Comparison of ENCODE assay signal across 18 cellular contexts in the genomic region with DNA sequence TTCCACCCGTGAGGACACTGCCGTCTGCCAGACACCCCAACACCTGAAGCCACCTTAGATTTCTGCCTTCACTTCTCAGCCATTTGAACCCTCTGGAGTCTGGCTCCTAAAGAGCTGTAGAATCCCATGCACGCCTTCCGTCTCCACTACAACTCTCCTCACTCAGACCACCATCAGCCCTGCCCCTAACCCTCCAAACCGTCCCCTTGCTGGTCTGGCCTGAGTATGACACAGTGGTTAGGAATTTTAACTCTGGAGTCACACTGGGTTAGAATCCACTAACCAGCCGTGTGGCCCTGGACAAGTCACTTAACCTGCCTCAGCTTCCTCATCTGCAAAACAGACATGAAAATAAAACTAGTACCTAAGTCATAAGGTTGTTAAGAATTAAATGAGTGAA. TPM values are rescaled to one million over a fixed set of nuclear protein-coding genes. Genes with fewer than 3 reads are reported as not detected.
DNase-seq lines count a peak whose midpoint lies in the region; ATAC-seq, FAIRE-seq and TF ChIP-seq lines count a peak whose summit lies in the region.
"Had no signal": no experiment of that assay in that cellular context is flagged by ENCODE, and none has a peak within 500 bp of the region (broad histone marks: within the 10 kb centered on the region; RNA-seq: fewer than 3 reads in every experiment).

No MANE protein-coding gene starts in this region.

- H3K23me2 ChIP-seq in H1 (ENCODE audit: low read depth, low read length) = peaks cover 4% of the 10 kb centered on the region; the same call in 1 of the 2 replicates

- no peak overlapping the region for H2BK12ac ChIP-seq in H1 (ENCODE audit: low read depth, low read length)

- no peaks in the 10 kb centered on the region for H3K9me2 ChIP-seq in neural cell (ENCODE audit: insufficient read depth, low read length)

- no peak overlapping the region for H4K91ac ChIP-seq in H1 (replicated peaks; ENCODE audit: insufficient read length, low read length)

- 80% methylated on average over 6 of the region's 6 CpGs; no CpG with 5 or more reads in 1 of the 2 experiments for WGBS in H1 (ENCODE audit: extremely low coverage in 1 of 2, insufficient coverage in 1 of 2, insufficient read length in 1 of 2, insufficient replicate concordance in 2 of 2, low coverage in 1 of 2, low lambda C conversion rate in 2 of 2, missing lambda C conversion rate in 1 of 2), 2 experiments

- peaks cover 0 to 1% of the 10 kb centered on the region in 2 donors for H3K27me3 Mint-ChIP-seq in CD4-positive, alpha-beta memory T cell
- H3K27me3 Mint-ChIP-seq in osteocyte (ENCODE audit: unreplicated experiment) = no peaks in the 10 kb centered on the region

- H3K79me2 ChIP-seq in H1 (ENCODE audit: control insufficient read depth in 1 of 2, insufficient read depth in 2 of 2, low read length in 2 of 2) (no peaks in the 10 kb centered on the region), neural cell (replicated peaks; ENCODE audit: insufficient read depth, low read length) (peaks cover 58% of the 10 kb centered on the region)

- H3K4me1 Mint-ChIP-seq in CD4-positive, alpha-beta memory T cell = peaks cover 8 to 48% (median 23%) of the 10 kb centered on the region in 4 donors
- H3K4me1 Mint-ChIP-seq in osteocyte (ENCODE audit: unreplicated experiment) = peaks cover 37% of the 10 kb centered on the region

- H2BK5ac ChIP-seq in H1 (ENCODE audit: low read depth, low read length) = no peak overlapping the region

- peak overlapping the region; percentile 89 to 96 (median 92) for H3K27ac Mint-ChIP-seq in CD4-positive, alpha-beta memory T cell
- no peak overlapping the region for H3K27ac Mint-ChIP-seq in osteocyte (ENCODE audit: unreplicated experiment)
- H3K27ac Mint-ChIP-seq: dendritic cell treated with granulocyte-macrophage colony-stimulating factor and Interleukin-4, amounts not matched to agents 40 ng/mL and 50 ng/mL, for 4 days had no signal

- no peak overlapping the region for H2BK20ac ChIP-seq in H1 (ENCODE audit: low read length)

- peaks cover 4% of the 10 kb centered on the region for H3F3A ChIP-seq in neural cell (ENCODE audit: insufficient read depth, low read length, poor library complexity, severe bottlenecking)

- H3K79me1 ChIP-seq in H1 (ENCODE audit: low read depth, low read length) = no peaks in the 10 kb centered on the region; the same call in 1 of the 2 replicates

- peak overlapping the region; percentile 65; the same call in 1 of the 2 replicates for H2BK15ac ChIP-seq in H1 (ENCODE audit: low read length)

- no peaks in the 10 kb centered on the region for H3K27me3 ChIP-seq in CD4-positive, alpha-beta memory T cell (ENCODE audit: insufficient read depth, low read length)
- H3K27me3 ChIP-seq in H1 (replicated peaks in 1 of 4; ENCODE audit: control insufficient read depth in 3 of 4, extremely low read depth in 1 of 4, insufficient read depth in 3 of 4, low read length in 3 of 4) (peaks cover 0 to 4% (median under 1%) of the 10 kb centered on the region in 4 experiments; a peak in 2 of 7 replicates), neural cell (ENCODE audit: insufficient read depth, low read depth, low read length) (no peaks in the 10 kb centered on the region)
- H3K27me3 ChIP-seq: esophagus muscularis mucosa, ovary had no signal

- TF ChIP-seq POLR2A in H1 (IDR thresholded peaks at IDR 0.05; ENCODE audit: control extremely low read depth in 1 of 2, low read depth in 2 of 2, low read length in 2 of 2) = no peak

- H3K27ac ChIP-seq in CD4-positive, alpha-beta memory T cell (ENCODE audit: low read depth, low read length) = no peak overlapping the region
- H3K27ac ChIP-seq in H1 (ENCODE audit: low read depth, low read length) = no peak overlapping the region
- H3K27ac ChIP-seq in neural cell (ENCODE audit: low read length) = peak overlapping the region; percentile 98
- H3K27ac ChIP-seq: C4-2B, esophagus muscularis mucosa, ovary, thoracic aorta had no signal

- peaks cover under 1% of the 10 kb centered on the region for H3K36me3 ChIP-seq in CD4-positive, alpha-beta memory T cell (ENCODE audit: insufficient read depth, low read length)
- H3K36me3 ChIP-seq in H1 (ENCODE audit: control insufficient read depth in 2 of 4, insufficient read depth in 4 of 4, low read length in 3 of 4) (peaks cover 0 to 5% (median 1%) of the 10 kb centered on the region in 4 experiments; a peak in 2 of 8 replicates), neural cell (ENCODE audit: insufficient read depth, low read length) (no peaks in the 10 kb centered on the region)
- H3K36me3 ChIP-seq: ovary had no signal

- no peak for TF ChIP-seq RAD21 in H1 (IDR thresholded peaks at IDR 0.05 in 1 of 2, conservative IDR thresholded peaks at IDR 0.05 in 1 of 2; ENCODE audit: low read depth in 2 of 2, low read length in 2 of 2)
- no peak for TF ChIP-seq RAD21 in neural cell (conservative IDR thresholded peaks at IDR 0.05)

- no peak for TF ChIP-seq EP300 in H1 (IDR thresholded peaks at IDR 0.05; ENCODE audit: borderline replicate concordance in 1 of 2, low read depth in 2 of 2, low read length in 2 of 2)
- no peak for TF ChIP-seq EP300 in neural cell (conservative IDR thresholded peaks at IDR 0.05; ENCODE audit: poor library complexity, severe bottlenecking)

- peaks cover 28% of the 10 kb centered on the region for H3K4me1 ChIP-seq in CD4-positive, alpha-beta memory T cell (ENCODE audit: insufficient read depth, low read length)
- H3K4me1 ChIP-seq in H1 (replicated peaks in 1 of 4; ENCODE audit: control insufficient read depth in 3 of 4, insufficient read depth in 4 of 4, low read length in 3 of 4) = peaks cover 0 to 17% (median 13%) of the 10 kb centered on the region in 4 experiments; a peak in 5 of 7 replicates

- peaks cover 9 to 23% of the 10 kb centered on the region in 2 experiments for H4K20me1 ChIP-seq in H1 (replicated peaks in 1 of 2; ENCODE audit: control insufficient read depth in 1 of 2, insufficient read depth in 2 of 2, low read length in 2 of 2)
- peaks cover 8% of the 10 kb centered on the region for H4K20me1 ChIP-seq in neural cell (ENCODE audit: insufficient read depth)

- CTCF ChIA-PET in CD4-positive, alpha-beta memory T cell (lab: Charles Lee; ENCODE audit: partially characterized antibody) = interaction anchor here (1.0 to 4.7 kb wide), 3 partner anchors 9 to 59 kb away, joined by 3 to 42 read pairs (median 15); no protein-coding TSS in a partner anchor
- CTCF ChIA-PET in H1 (lab: Charles Lee; ENCODE audit: partially characterized antibody) = interaction anchor here (1.0 to 5.2 kb wide), 12 partner anchors 10 to 135 kb away, joined by 3 to 48 read pairs (median 6); a partner anchor contains a TSS

- FAIRE-seq in H1 (lab: Jason Lieb, UNC) = no peak
- FAIRE-seq: islet of Langerhans had no signal

- no peak for DNase-seq in CD4-positive, alpha-beta memory T cell
- DNase-seq in HCEC 1CT = peak; percentile 5
- DNase-seq in H1 (ENCODE audit: low read depth in 1 of 2, low spot score in 2 of 2) = no peak
- no peak for DNase-seq in osteocyte (ENCODE audit: extremely low spot score, unreplicated experiment)
- DNase-seq in AG08395 (ENCODE audit: low spot score) = no peak
- DNase-seq: activated CD8-positive, alpha-beta memory T cell treated with anti-CD3 and anti-CD28 coated beads for 24 hours; DND-41; KBM-7; NCI-H2107; stimulated activated CD4-positive, alpha-beta T cell treated with anti-CD3 and anti-CD28 coated beads, Interleukin-4, amount 100 ng/mL, for 4 hours had no signal

- H2AK5ac ChIP-seq in H1 (ENCODE audit: low read depth, low read length) = no peak overlapping the region

- H4K8ac ChIP-seq in H1 (ENCODE audit: extremely low read depth, insufficient read depth, low read length) = no peak overlapping the region

- H3K14ac ChIP-seq in H1 (ENCODE audit: insufficient read length) = no peak overlapping the region

- H3K36me3 Mint-ChIP-seq in CD4-positive, alpha-beta memory T cell = peaks cover 0 to 7% of the 10 kb centered on the region in 2 donors
- H3K36me3 Mint-ChIP-seq in osteocyte (ENCODE audit: unreplicated experiment) = no peaks in the 10 kb centered on the region

- H4K5ac ChIP-seq in H1 (ENCODE audit: insufficient read length, low read depth, low read length) = no peak overlapping the region

- ATAC-seq in HG02981 (IDR thresholded peaks at IDR 0.05; ENCODE audit: unreplicated experiment) = no peak

- no peak overlapping the region for H3K18ac ChIP-seq in H1 (ENCODE audit: extremely low read depth, low read length)

- no peaks in the 10 kb centered on the region for H3K9me3 Mint-ChIP-seq in CD4-positive, alpha-beta memory T cell
- H3K9me3 Mint-ChIP-seq in osteocyte (ENCODE audit: unreplicated experiment) = no peaks in the 10 kb centered on the region
- H3K9me3 Mint-ChIP-seq: dendritic cell treated with granulocyte-macrophage colony-stimulating factor and Interleukin-4, amounts not matched to agents 40 ng/mL and 50 ng/mL, for 4 days had no signal

- no peaks in the 10 kb centered on the region for H3K9me3 ChIP-seq in CD4-positive, alpha-beta memory T cell (ENCODE audit: control insufficient read depth in 1 of 2, low read length in 2 of 2)
- H3K9me3 ChIP-seq in H1 (ENCODE audit: insufficient read depth in 2 of 2, low read depth in 1 of 2, low read length in 1 of 2) (no peaks in the 10 kb centered on the region), neural cell (ENCODE audit: low read length) (no peaks in the 10 kb centered on the region)
- H3K9me3 ChIP-seq: esophagus muscularis mucosa, ovary, thoracic aorta had no signal

- no peak overlapping the region for H3K56ac ChIP-seq in H1 (replicated peaks; ENCODE audit: insufficient read length, low read depth, low read length)

- intact Hi-C loops in CD4-positive, alpha-beta memory T cell (cut with micrococcal nuclease) = no loop called here

- H3K4me3 Mint-ChIP-seq in CD4-positive, alpha-beta memory T cell = peak overlapping the region in 3 of 8 donors; percentile 29 to 65 (median 49)
- no peak overlapping the region for H3K4me3 Mint-ChIP-seq in osteocyte (ENCODE audit: unreplicated experiment)
- H3K4me3 Mint-ChIP-seq: dendritic cell treated with granulocyte-macrophage colony-stimulating factor and Interleukin-4, amounts not matched to agents 40 ng/mL and 50 ng/mL, for 4 days had no signal

- H3K4me2 ChIP-seq in H1 (ENCODE audit: insufficient read depth in 1 of 2, low read depth in 2 of 2, low read length in 2 of 2) (no peak overlapping the region), neural cell (ENCODE audit: low read length) (no peak overlapping the region)

- no peak overlapping the region for H3K4me3 ChIP-seq in CD4-positive, alpha-beta memory T cell (ENCODE audit: low read length in 2 of 2)
- no peak overlapping the region for H3K4me3 ChIP-seq in H1 (ENCODE audit: extremely low read depth in 1 of 4, insufficient read depth in 2 of 4, low read depth in 3 of 4, low read length in 4 of 4)
- peak overlapping the region; percentile 76 for H3K4me3 ChIP-seq in neural cell (ENCODE audit: low read length)
- H3K4me3 ChIP-seq: esophagus muscularis mucosa, ovary, thoracic aorta had no signal

- no peak overlapping the region for H2AFZ ChIP-seq in H1 (ENCODE audit: low read length)
- no peak overlapping the region for H2AFZ ChIP-seq in neural cell (ENCODE audit: low read depth, low read length)

- TF ChIP-seq CTCF in H1 (IDR thresholded peaks at IDR 0.05; ENCODE audit: control extremely low read depth in 1 of 3, insufficient read depth in 1 of 3, low read depth in 1 of 3, low read length in 3 of 3) (no peak), neural cell (IDR thresholded peaks at IDR 0.05; ENCODE audit: poor library complexity, severe bottlenecking) (no peak), osteocyte (IDR thresholded peaks at IDR 0.05) (no peak)

- no peak overlapping the region for H2BK120ac ChIP-seq in H1 (replicated peaks; ENCODE audit: low read depth, low read length)

- H3K4ac ChIP-seq in H1 (replicated peaks; ENCODE audit: insufficient read length, low read depth, low read length) = no peak overlapping the region

- H3K23ac ChIP-seq in H1 (ENCODE audit: insufficient read length) = no peak overlapping the region

- H3K9ac ChIP-seq in H1 (replicated peaks in 1 of 4; ENCODE audit: extremely low read depth in 1 of 4, low read depth in 3 of 4, low read length in 3 of 4) (no peak overlapping the region), neural cell (ENCODE audit: low read length) (peak overlapping the region; percentile 99)

- POLR2A ChIA-PET in CD4-positive, alpha-beta memory T cell (lab: Charles Lee; ENCODE audit: partially characterized antibody) = interaction anchor here (0.8 to 13.4 kb wide), 2 partner anchors 11 kb away, joined by 4 to 167 read pairs; a partner anchor contains a TSS
- POLR2A ChIA-PET in H1 (lab: Charles Lee; ENCODE audit: partially characterized antibody) = interaction anchor here (0.9 to 7.9 kb wide), 8 partner anchors 8 to 90 kb away, joined by 3 to 125 read pairs (median 9); a partner anchor contains a TSS

RNA-seq across cellular contexts. Expression of a gene that starts 3.0 kb away (rescaled TPM):
- total RNA-seq in CD4-positive, alpha-beta memory T cell = 1 to 10 TPM; 1.4 to 1.8 TPM
- not detected for polyA plus RNA-seq in CD4-positive, alpha-beta memory T cell
- total RNA-seq in H1 (2021; fragmentation: NEBNext Ultra II Directional; extraction: Animal tissue kit (Norgen Biotek cat#: 25700)) = 15.8 and 17.0 TPM in 2 replicates
- 11.6 and 12.5 TPM in 2 replicates for polyA plus RNA-seq in H1 (2011; rRNA removed)
- 5.5 TPM for polyA plus RNA-seq in H1 (2011; cell fraction: cytosol; rRNA removed)
- 13.1 TPM for polyA plus RNA-seq in H1 (2011; cell fraction: nucleus; rRNA removed)
- 11.7 to 18.1 TPM (median 16.2 TPM) in 4 replicates for polyA plus RNA-seq in H1 (2012, experiment 1 of 2)
- polyA plus RNA-seq in H1 (2012, experiment 2 of 2) = 12.4 TPM
- 12.7 TPM for polyA plus RNA-seq in H1 (2013, experiment 1 of 2)
- polyA plus RNA-seq in H1 (2013, experiment 2 of 2) = 13.4 TPM
- polyA minus RNA-seq in H1 (2011; rRNA and poly(A)+ RNA removed) = 8.5 and 9.1 TPM in 2 replicates
- polyA minus RNA-seq in H1 (2011; cell fraction: cytosol; rRNA and poly(A)+ RNA removed) = 11.6 TPM
- polyA minus RNA-seq in H1 (2011; cell fraction: nucleus; rRNA and poly(A)+ RNA removed) = 5.0 TPM
- 47.9 and 54.5 TPM in 2 replicates for polyA plus RNA-seq in neural cell
- 63.8 and 84.4 TPM in 2 replicates for polyA minus RNA-seq in neural cell
- 3.8 and 5.0 TPM in 2 replicates for total RNA-seq in osteocyte
- total RNA-seq: thoracic aorta had no signal

RNA-seq across cellular contexts. Expression of a gene that starts 7.9 kb away (rescaled TPM):
- total RNA-seq in CD4-positive, alpha-beta memory T cell = 10 to 100 TPM; 40.4 to 45.1 TPM
- polyA plus RNA-seq in CD4-positive, alpha-beta memory T cell = 10 to 100 TPM; 53.4 to 77.5 TPM
- total RNA-seq in H1 (2021; fragmentation: NEBNext Ultra II Directional; extraction: Animal tissue kit (Norgen Biotek cat#: 25700)) = 70.1 and 75.9 TPM in 2 replicates
- polyA plus RNA-seq in H1 (2011; rRNA removed) (178 and 248 TPM in 2 replicates), neural cell (40.3 and 51.2 TPM in 2 replicates)
- polyA plus RNA-seq in H1 (2011; cell fraction: cytosol; rRNA removed) = 106 TPM
- 184 TPM for polyA plus RNA-seq in H1 (2011; cell fraction: nucleus; rRNA removed)
- polyA plus RNA-seq in H1 (2012, experiment 1 of 2) = 50.7 to 118 TPM (median 101 TPM) in 4 replicates
- polyA plus RNA-seq in H1 (2012, experiment 2 of 2) = 274 TPM
- polyA plus RNA-seq in H1 (2013, experiment 1 of 2) = 179 TPM
- polyA plus RNA-seq in H1 (2013, experiment 2 of 2) = 193 TPM
- 96.9 and 101 TPM in 2 replicates for polyA minus RNA-seq in H1 (2011; rRNA and poly(A)+ RNA removed)
- polyA minus RNA-seq in H1 (2011; cell fraction: cytosol; rRNA and poly(A)+ RNA removed) = 80.4 TPM
- polyA minus RNA-seq in H1 (2011; cell fraction: nucleus; rRNA and poly(A)+ RNA removed) = 42.2 TPM
- polyA minus RNA-seq in neural cell = 19.8 and 21.9 TPM in 2 replicates
- 140 and 146 TPM in 2 replicates for total RNA-seq in osteocyte

RNA-seq across cellular contexts. Expression of a gene that starts 10.7 kb away (rescaled TPM):
- not detected for total RNA-seq in CD4-positive, alpha-beta memory T cell
- not detected for polyA plus RNA-seq in CD4-positive, alpha-beta memory T cell
- total RNA-seq in H1 (2021; fragmentation: NEBNext Ultra II Directional; extraction: Animal tissue kit (Norgen Biotek cat#: 25700)) = 2.4 and 3.2 TPM in 2 replicates
- 3.2 and 4.5 TPM in 2 replicates for polyA plus RNA-seq in H1 (2011; rRNA removed)
- polyA plus RNA-seq in H1 (2011; cell fraction: cytosol; rRNA removed) = 2.2 TPM
- 2.4 TPM for polyA plus RNA-seq in H1 (2011; cell fraction: nucleus; rRNA removed)
- 0.87 to 2.5 TPM (median 2.1 TPM) in 4 replicates for polyA plus RNA-seq in H1 (2012, experiment 1 of 2)
- polyA plus RNA-seq in H1 (2012, experiment 2 of 2) = 2.3 TPM
- polyA plus RNA-seq in H1 (2013, experiment 1 of 2) = 3.7 TPM
- 4.0 TPM for polyA plus RNA-seq in H1 (2013, experiment 2 of 2)
- polyA minus RNA-seq in H1 (2011; rRNA and poly(A)+ RNA removed) = 0.56 and 1.3 TPM in 2 replicates
- polyA minus RNA-seq in H1 (2011; cell fraction: cytosol; rRNA and poly(A)+ RNA removed) = 1.8 TPM
- 2.8 TPM for polyA minus RNA-seq in H1 (2011; cell fraction: nucleus; rRNA and poly(A)+ RNA removed)
- polyA plus RNA-seq in neural cell = 5.3 and 8.4 TPM in 2 replicates
- 6.3 and 7.3 TPM in 2 replicates for polyA minus RNA-seq in neural cell
- 0.46 and 0.55 TPM in 2 replicates for total RNA-seq in osteocyte

RNA-seq across cellular contexts. Expression of a gene that starts 12.6 kb away (rescaled TPM):
- total RNA-seq in CD4-positive, alpha-beta memory T cell = 10 to 100 TPM; 76.4 to 79.4 TPM
- 10 to 100 TPM in 1 of 2 donors, 1 to 10 TPM in 1; 9.7 to 15.2 TPM for polyA plus RNA-seq in CD4-positive, alpha-beta memory T cell
- 100 and 106 TPM in 2 replicates for total RNA-seq in H1 (2021; fragmentation: NEBNext Ultra II Directional; extraction: Animal tissue kit (Norgen Biotek cat#: 25700))
- 217 and 306 TPM in 2 replicates for polyA plus RNA-seq in H1 (2011; rRNA removed)
- 154 TPM for polyA plus RNA-seq in H1 (2011; cell fraction: cytosol; rRNA removed)
- 150 TPM for polyA plus RNA-seq in H1 (2011; cell fraction: nucleus; rRNA removed)
- polyA plus RNA-seq in H1 (2012, experiment 1 of 2) = 83.5 to 116 TPM (median 115 TPM) in 4 replicates
- 130 TPM for polyA plus RNA-seq in H1 (2012, experiment 2 of 2)
- 89.8 TPM for polyA plus RNA-seq in H1 (2013, experiment 1 of 2)
- polyA plus RNA-seq in H1 (2013, experiment 2 of 2) = 91.6 TPM
- polyA minus RNA-seq in H1 (2011; rRNA and poly(A)+ RNA removed) = 110 and 111 TPM in 2 replicates
- 81.3 TPM for polyA minus RNA-seq in H1 (2011; cell fraction: cytosol; rRNA and poly(A)+ RNA removed)
- polyA minus RNA-seq in H1 (2011; cell fraction: nucleus; rRNA and poly(A)+ RNA removed) = 39.8 TPM
- polyA plus RNA-seq in neural cell = 27.2 and 27.9 TPM in 2 replicates
- 24.8 and 29.9 TPM in 2 replicates for polyA minus RNA-seq in neural cell
- 149 and 150 TPM in 2 replicates for total RNA-seq in osteocyte

RNA-seq across cellular contexts. Expression of a gene that starts 23.5 kb away (rescaled TPM):
- 10 to 100 TPM; 33.6 to 34.0 TPM for total RNA-seq in CD4-positive, alpha-beta memory T cell
- 1 to 10 TPM; 1.7 to 7.3 TPM for polyA plus RNA-seq in CD4-positive, alpha-beta memory T cell
- total RNA-seq in H1 (2021; fragmentation: NEBNext Ultra II Directional; extraction: Animal tissue kit (Norgen Biotek cat#: 25700)) = 41.8 and 42.5 TPM in 2 replicates
- polyA plus RNA-seq in H1 (2011; rRNA removed) (17.3 and 28.6 TPM in 2 replicates), neural cell (45.6 and 49.6 TPM in 2 replicates)
- 20.5 TPM for polyA plus RNA-seq in H1 (2011; cell fraction: cytosol; rRNA removed)
- polyA plus RNA-seq in H1 (2011; cell fraction: nucleus; rRNA removed) = 71.8 TPM
- polyA plus RNA-seq in H1 (2012, experiment 1 of 2) = 31.1 to 40.5 TPM (median 38.8 TPM) in 4 replicates
- polyA plus RNA-seq in H1 (2012, experiment 2 of 2) = 28.5 TPM
- 25.6 TPM for polyA plus RNA-seq in H1 (2013, experiment 1 of 2)
- polyA plus RNA-seq in H1 (2013, experiment 2 of 2) = 23.0 TPM
- 13.9 and 27.0 TPM in 2 replicates for polyA minus RNA-seq in H1 (2011; rRNA and poly(A)+ RNA removed)
- 20.8 TPM for polyA minus RNA-seq in H1 (2011; cell fraction: cytosol; rRNA and poly(A)+ RNA removed)
- polyA minus RNA-seq in H1 (2011; cell fraction: nucleus; rRNA and poly(A)+ RNA removed) = 25.4 TPM
- 60.3 and 76.2 TPM in 2 replicates for polyA minus RNA-seq in neural cell
- total RNA-seq in osteocyte = 35.5 and 43.8 TPM in 2 replicates
